Comparison of ENCODE assay signal across 8 cellular contexts in genomic region chr15:92848852-92849598, GRCh38. TPM values are rescaled to one million over a fixed set of nuclear protein-coding genes. Genes with fewer than 3 reads are reported as not detected.
DNase-seq lines count a peak whose midpoint lies in the region; ATAC-seq and TF ChIP-seq lines count a peak whose summit lies in the region.

No MANE protein-coding gene starts in this region.

- POLR2A ChIA-PET in CD8-positive, alpha-beta memory T cell (lab: Charles Lee), result interaction anchor here (0.6 to 2.4 kb wide), 5 partner anchors 34 to 66 kb away, joined by 3 to 23 read pairs (median 4); partner anchors contain the start of gene CHD2

- H3K4me3 ChIP-seq in CD8-positive, alpha-beta memory T cell (ENCODE audit: low read length), result no peak overlapping the region
- H3K4me3 ChIP-seq in NB4 (ENCODE audit: low read depth, low read length), result no peak overlapping the region
- no peak overlapping the region for H3K4me3 ChIP-seq in adipocyte (ENCODE audit: low read length)

- no peak for TF ChIP-seq CTCF in NB4 (IDR thresholded peaks at IDR 0.05; ENCODE audit: low read depth, low read length)

- H3K27me3 Mint-ChIP-seq in CD8-positive, alpha-beta memory T cell, result no peaks in the 10 kb centered on the region

- H3K9ac ChIP-seq in adipocyte (ENCODE audit: low read length), result no peak overlapping the region

- no peak overlapping the region for H3K27ac ChIP-seq in CD8-positive, alpha-beta memory T cell (ENCODE audit: low read depth, low read length)

- ATAC-seq in GM21619 (IDR thresholded peaks at IDR 0.05; ENCODE audit: unreplicated experiment), result peak; percentile 75
- ATAC-seq in stimulated activated effector memory CD8-positive, alpha-beta T cell treated with anti-CD3 and anti-CD28 coated beads, Interleukin-12 subunit alpha, Interleukin-12 subunit beta, amount 100 ng/mL, for 72 hours, result peak; percentile 93
- ATAC-seq in HG02970 (IDR thresholded peaks at IDR 0.05; ENCODE audit: low FRiP score, unreplicated experiment), result no peak

- H3K27ac Mint-ChIP-seq in CD8-positive, alpha-beta memory T cell, result peak overlapping the region; percentile 76 to 96 (median 84)
- H3K27ac Mint-ChIP-seq in stimulated activated effector memory CD8-positive, alpha-beta T cell treated with anti-CD3 and anti-CD28 coated beads, Interleukin-12 subunit alpha, Interleukin-12 subunit beta, amount 100 ng/mL, for 72 hours, result peak overlapping the region; percentile 60

- H3K9me3 ChIP-seq in CD8-positive, alpha-beta memory T cell (ENCODE audit: low read length), result no peaks in the 10 kb centered on the region
- H3K9me3 ChIP-seq in adipocyte (ENCODE audit: control insufficient read depth, low read length), result no peaks in the 10 kb centered on the region

- no peaks in the 10 kb centered on the region for H3K9me3 Mint-ChIP-seq in CD8-positive, alpha-beta memory T cell
- no peaks in the 10 kb centered on the region for H3K9me3 Mint-ChIP-seq in stimulated activated effector memory CD8-positive, alpha-beta T cell treated with anti-CD3 and anti-CD28 coated beads, Interleukin-12 subunit alpha, Interleukin-12 subunit beta, amount 100 ng/mL, for 72 hours

- peaks cover 43 to 57% (median 55%) of the 10 kb centered on the region in 3 donors for H3K4me1 Mint-ChIP-seq in CD8-positive, alpha-beta memory T cell
- peaks cover 37% of the 10 kb centered on the region for H3K4me1 Mint-ChIP-seq in stimulated activated effector memory CD8-positive, alpha-beta T cell treated with anti-CD3 and anti-CD28 coated beads, Interleukin-12 subunit alpha, Interleukin-12 subunit beta, amount 100 ng/mL, for 72 hours

- H3K36me3 Mint-ChIP-seq in CD8-positive, alpha-beta memory T cell, result peaks cover 0 to 1% (median 0%) of the 10 kb centered on the region in 3 donors
- H3K36me3 Mint-ChIP-seq in stimulated activated effector memory CD8-positive, alpha-beta T cell treated with anti-CD3 and anti-CD28 coated beads, Interleukin-12 subunit alpha, Interleukin-12 subunit beta, amount 100 ng/mL, for 72 hours, result no peaks in the 10 kb centered on the region

- CTCF ChIA-PET in CD8-positive, alpha-beta memory T cell (lab: Charles Lee), result interaction anchor here (0.6 to 2.0 kb wide), 4 partner anchors 16 to 61 kb away, joined by 3 to 7 read pairs (median 3); no protein-coding TSS in a partner anchor

- H3K27me3 ChIP-seq in CD8-positive, alpha-beta memory T cell (ENCODE audit: insufficient read depth, low read length, poor library complexity, severe bottlenecking), result no peaks in the 10 kb centered on the region
- H3K27me3 ChIP-seq in adipocyte (replicated peaks; ENCODE audit: control insufficient read depth, insufficient read depth, low read length), result no peaks in the 10 kb centered on the region

- no peak for TF ChIP-seq POLR2A in NB4 (IDR thresholded peaks at IDR 0.05; ENCODE audit: extremely low read depth, insufficient read length)

- H3K36me3 ChIP-seq in CD8-positive, alpha-beta memory T cell (ENCODE audit: insufficient read depth, low read length), result no peaks in the 10 kb centered on the region
- H3K36me3 ChIP-seq in adipocyte (ENCODE audit: control insufficient read depth, insufficient read depth, low read length, severe bottlenecking), result no peaks in the 10 kb centered on the region

- H3K4me3 Mint-ChIP-seq in CD8-positive, alpha-beta memory T cell, result peak overlapping the region in 5 of 7 donors; percentile 29 to 58 (median 50)
- H3K4me3 Mint-ChIP-seq in stimulated activated effector memory CD8-positive, alpha-beta T cell treated with anti-CD3 and anti-CD28 coated beads, Interleukin-12 subunit alpha, Interleukin-12 subunit beta, amount 100 ng/mL, for 72 hours, result no peak overlapping the region

- DNase-seq in CD8-positive, alpha-beta memory T cell, result peak in 3 of 5 donors; percentile 58 to 67 (median 64)
- peak; percentile 33 for DNase-seq in NB4 (ENCODE audit: low read depth)
- peak; percentile 77 for DNase-seq in adipocyte (ENCODE audit: low read depth)
- no peak for DNase-seq in stimulated activated effector memory CD8-positive, alpha-beta T cell treated with anti-CD3 and anti-CD28 coated beads, Interleukin-12 subunit alpha, Interleukin-12 subunit beta, amount 100 ng/mL, for 72 hours (ENCODE audit: low spot score in 2 of 2)
- DNase-seq in hypothalamus (lab: John Stamatoyannopoulos, UW), result no peak
- no peak for DNase-seq in NK-92 treated with Interleukin-12 subunit alpha and Interleukin-12 subunit beta, amount 100 ng/mL, for 24 hours (lab: John Stamatoyannopoulos, UW)

- peaks cover 56% of the 10 kb centered on the region for H3K4me1 ChIP-seq in CD8-positive, alpha-beta memory T cell (ENCODE audit: insufficient read depth, low read length)
- peaks cover 11% of the 10 kb centered on the region for H3K4me1 ChIP-seq in adipocyte (ENCODE audit: control insufficient read depth, insufficient read depth, low read length)

RNA-seq across cellular contexts. Expression of gene CHD2, which starts 51.1 kb away (rescaled TPM):
- total RNA-seq in CD8-positive, alpha-beta memory T cell, result 100 to 1,000 TPM in 1 of 2 experiments, 10 to 100 TPM in 1; 99.0 to 109 TPM
- 80.3 TPM for polyA plus RNA-seq in CD8-positive, alpha-beta memory T cell

Comparison
In these comparisons a context has a peak if more than half of its experiments do, and no peak if none do; other contexts are left out.
1. DNase-seq: peak in CD8-positive, alpha-beta memory T cell (3 of 5), NB4 (single experiment) and adipocyte (single experiment); none in stimulated activated effector memory CD8-positive, alpha-beta T cell treated with anti-CD3 and anti-CD28 coated beads, Interleukin-12 subunit alpha, Interleukin-12 subunit beta, amount 100 ng/mL, for 72 hours (0 of 2), hypothalamus (0 of 51) and NK-92 treated with Interleukin-12 subunit alpha and Interleukin-12 subunit beta, amount 100 ng/mL, for 24 hours (single experiment).